ENCODE assay signal across 8 cellular contexts in the genomic region with DNA sequence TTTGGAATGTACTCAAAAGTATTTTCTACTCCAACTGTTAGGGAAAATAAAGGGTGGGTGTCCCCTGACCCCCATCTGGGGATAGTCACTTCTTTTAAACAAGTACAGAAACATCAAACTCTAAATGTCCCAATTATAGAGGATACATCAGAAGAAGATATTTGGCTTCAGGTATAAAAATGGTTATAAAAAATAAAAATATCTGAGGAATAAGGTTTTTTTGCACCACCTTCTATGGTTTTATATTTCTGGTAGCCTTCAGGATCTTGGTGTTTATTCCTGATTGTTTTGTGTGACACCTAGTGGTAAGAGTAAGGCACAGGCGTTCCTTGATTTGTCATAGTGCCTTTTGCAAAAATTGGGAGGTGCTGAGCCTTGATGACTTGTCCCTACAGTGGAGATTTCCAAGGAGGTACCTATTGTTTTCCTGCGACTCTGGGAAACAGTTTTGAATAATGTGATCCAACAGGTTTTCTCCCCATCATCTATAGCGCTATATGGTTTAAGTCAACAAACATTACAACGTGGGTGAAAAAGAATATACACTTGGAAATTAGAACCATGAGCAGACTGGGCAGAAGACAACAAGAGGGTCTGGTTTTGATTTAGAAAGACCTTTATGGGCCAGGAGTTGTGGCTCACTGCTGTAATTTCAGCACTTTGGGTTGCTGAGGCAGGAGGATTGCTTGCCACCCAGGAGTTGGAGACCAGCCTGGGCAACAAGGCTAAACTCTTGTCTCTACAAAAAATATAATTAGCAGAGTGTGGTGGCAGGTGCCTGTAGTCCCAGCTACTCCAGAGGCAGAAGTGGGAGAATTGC. TPM values are rescaled to one million over a fixed set of nuclear protein-coding genes. Genes with fewer than 3 reads are reported as not detected.
DNase-seq lines count a peak whose midpoint lies in the region; ATAC-seq and TF ChIP-seq lines count a peak whose summit lies in the region.

No MANE protein-coding gene starts in this region.

- in situ Hi-C loops in brain microvascular endothelial cell (cut with HindIII; ENCODE audit: low pct_ligation_motif_present, low sequenced_read_pairs): loop anchor here (25.0 kb wide), 1 partner anchor 320 kb away; no protein-coding TSS in a partner anchor

- BruUV-seq in Caco-2 (replicated peaks; lab: Mats Ljungman, UMichigan): no TSS peak

- H3K27me3 ChIP-seq in Caco-2 (replicated peaks; ENCODE audit: control insufficient read depth, insufficient read depth, low read length) (no peaks in the 10 kb centered on the region; the same call in 1 of the 2 replicates), brain microvascular endothelial cell (replicated peaks) (no peaks in the 10 kb centered on the region), right lobe of liver (no peaks in the 10 kb centered on the region), vagina (no peaks in the 10 kb centered on the region)

- TF ChIP-seq CTCF in Caco-2 (IDR thresholded peaks at IDR 0.05; ENCODE audit: insufficient read depth in 1 of 2, low read depth in 1 of 2, low read length in 1 of 2, severe bottlenecking in 1 of 2, unreplicated experiment in 1 of 2): peak; percentile 71 to 80
- TF ChIP-seq CTCF in brain microvascular endothelial cell (IDR thresholded peaks at IDR 0.05; ENCODE audit: low read depth, low read length, missing control alignments): peak; percentile 78
- peak; percentile 82 to 89 (median 84) for TF ChIP-seq CTCF in right lobe of liver (IDR thresholded peaks at IDR 0.05)
- peak; percentile 58 to 90 (median 85) for TF ChIP-seq CTCF in vagina (IDR thresholded peaks at IDR 0.05)

- CTCF ChIA-PET in Caco-2 (lab: Charles Lee) (no interaction called here), HEK293T (lab: Yijun Ruan, JAX) (interaction anchor here (2.3 kb wide), 1 partner anchor 266 kb away, joined by 6 read pairs; no protein-coding TSS in a partner anchor)

- no peaks in the 10 kb centered on the region for H3K9me3 Mint-ChIP-seq in Caco-2 (ENCODE audit: unreplicated experiment)

- H3K4me1 Mint-ChIP-seq in Caco-2 (ENCODE audit: low read depth, unreplicated experiment): peaks cover 9% of the 10 kb centered on the region

- ATAC-seq in right lobe of liver: peak in 2 of 4 donors; percentile 7 to 10
- no peak for ATAC-seq in HG03280 (IDR thresholded peaks at IDR 0.05; ENCODE audit: unreplicated experiment)

- peaks cover 29% of the 10 kb centered on the region for H3K36me3 Mint-ChIP-seq in Caco-2 (ENCODE audit: insufficient read depth, unreplicated experiment)

- no peak overlapping the region for H3K27ac Mint-ChIP-seq in Caco-2 (ENCODE audit: unreplicated experiment)

- H3K4me1 ChIP-seq in Caco-2 (peaks cover 13% of the 10 kb centered on the region), right lobe of liver (peaks cover 0 to 13% (median 2%) of the 10 kb centered on the region in 4 donors), vagina (peaks cover 37% of the 10 kb centered on the region)

- no peak for TF ChIP-seq POLR2A in right lobe of liver (IDR thresholded peaks at IDR 0.05)
- no peak for TF ChIP-seq POLR2A in vagina (IDR thresholded peaks at IDR 0.05)

- POLR2A ChIA-PET in Caco-2 (lab: Charles Lee): no interaction called here
- POLR2A ChIA-PET in HEK293T (lab: Yijun Ruan, JAX): no interaction called here

- H3K36me3 ChIP-seq in Caco-2 (ENCODE audit: control insufficient read depth, insufficient read depth, low read length) (peaks cover 3% of the 10 kb centered on the region; the same call in 1 of the 2 replicates), brain microvascular endothelial cell (replicated peaks) (peaks cover 18% of the 10 kb centered on the region), right lobe of liver (peaks cover 0 to 17% (median 15%) of the 10 kb centered on the region in 4 donors), vagina (peaks cover 6 to 16% of the 10 kb centered on the region in 2 donors)

- no peak overlapping the region for H3K4me3 Mint-ChIP-seq in Caco-2 (ENCODE audit: unreplicated experiment)

- H3K27me3 Mint-ChIP-seq in Caco-2 (ENCODE audit: insufficient read depth, unreplicated experiment): no peaks in the 10 kb centered on the region

- 23% methylated on average over 4 of the region's 4 CpGs for WGBS in right lobe of liver (ENCODE audit: insufficient coverage, low coverage, low lambda C conversion rate, missing lambda C conversion rate)

- H3K4me3 ChIP-seq in Caco-2 (ENCODE audit: low read depth, low read length) (no peak overlapping the region), brain microvascular endothelial cell (ENCODE audit: low read depth, low read length) (no peak overlapping the region), right lobe of liver (no peak overlapping the region), vagina (no peak overlapping the region)

- H3K9me3 ChIP-seq in Caco-2: no peaks in the 10 kb centered on the region
- no peaks in the 10 kb centered on the region for H3K9me3 ChIP-seq in right lobe of liver
- no peaks in the 10 kb centered on the region for H3K9me3 ChIP-seq in vagina

- no peak overlapping the region for H3K27ac ChIP-seq in brain microvascular endothelial cell
- H3K27ac ChIP-seq in right lobe of liver: no peak overlapping the region
- H3K27ac ChIP-seq in vagina: peak overlapping the region; percentile 100

- DNase-seq in Caco-2: peak in 1 of 2 experiments; percentile 44
- DNase-seq in HEK293T (ENCODE audit: extremely low spot score): peak; percentile 62
- DNase-seq in NCI-H748 (lab: John Stamatoyannopoulos, UW; ENCODE audit: unreplicated experiment): peak; percentile 77
- DNase-seq in brain microvascular endothelial cell: peak; percentile 49
- DNase-seq in right lobe of liver: no peak
- no peak for DNase-seq in vagina (ENCODE audit: extremely low spot score in 2 of 2)
- no peak for DNase-seq in activated T-cell treated with anti-CD3 and anti-CD28 coated beads, Interleukin-2, amount 50 U/mL, for 1 hour

- intact Hi-C loops in Caco-2 (cut with micrococcal nuclease; ENCODE audit: unreplicated experiment): loop anchor here (1.0 to 10.0 kb wide), 3 partner anchors 178 to 282 kb away; a partner anchor contains a TSS
- intact Hi-C loops in right lobe of liver (cut with DNase I): no loop called here
- intact Hi-C loops in vagina (cut with DNase I): loop anchor here (5.0 kb wide), 2 partner anchors 190 to 285 kb away; a partner anchor contains a TSS

TF ChIP-seq in HEK293T, 16 proteins besides CTCF, POLR2A, EP300 and RAD21:
- no peak for TF ChIP-seq ARNT (IDR thresholded peaks at IDR 0.05)
- no peak for TF ChIP-seq SUZ12 (IDR thresholded peaks at IDR 0.05)
- TF ChIP-seq ELF4 (IDR thresholded peaks at IDR 0.05): no peak
- TF ChIP-seq ZNF384 (IDR thresholded peaks at IDR 0.05): no peak
- no peak for TF ChIP-seq TARDBP (IDR thresholded peaks at IDR 0.05)
- no peak for TF ChIP-seq SP1 (IDR thresholded peaks at IDR 0.05)
- no peak for TF ChIP-seq FOXA1 (IDR thresholded peaks at IDR 0.05)
- TF ChIP-seq L3MBTL2 (conservative IDR thresholded peaks at IDR 0.05): no peak
- no peak for TF ChIP-seq LEF1 (IDR thresholded peaks at IDR 0.05; ENCODE audit: borderline replicate concordance)
- TF ChIP-seq, protein P1, sequence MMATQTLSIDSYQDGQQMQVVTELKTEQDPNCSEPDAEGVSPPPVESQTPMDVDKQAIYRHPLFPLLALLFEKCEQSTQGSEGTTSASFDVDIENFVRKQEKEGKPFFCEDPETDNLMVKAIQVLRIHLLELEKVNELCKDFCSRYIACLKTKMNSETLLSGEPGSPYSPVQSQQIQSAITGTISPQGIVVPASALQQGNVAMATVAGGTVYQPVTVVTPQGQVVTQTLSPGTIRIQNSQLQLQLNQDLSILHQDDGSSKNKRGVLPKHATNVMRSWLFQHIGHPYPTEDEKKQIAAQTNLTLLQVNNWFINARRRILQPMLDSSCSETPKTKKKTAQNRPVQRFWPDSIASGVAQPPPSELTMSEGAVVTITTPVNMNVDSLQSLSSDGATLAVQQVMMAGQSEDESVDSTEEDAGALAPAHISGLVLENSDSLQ (IDR thresholded peaks at IDR 0.05): no peak
- no peak for TF ChIP-seq FOXK2 (IDR thresholded peaks at IDR 0.05)
- TF ChIP-seq CTBP1 (IDR thresholded peaks at IDR 0.05; ENCODE audit: borderline replicate concordance): no peak
- TF ChIP-seq HDGF (IDR thresholded peaks at IDR 0.05; ENCODE audit: borderline replicate concordance): no peak
- TF ChIP-seq FOXM1 (IDR thresholded peaks at IDR 0.05; ENCODE audit: borderline replicate concordance): no peak
- no peak for TF ChIP-seq NFRKB (IDR thresholded peaks at IDR 0.05)
- no peak for TF ChIP-seq BHLHE40 (IDR thresholded peaks at IDR 0.05; ENCODE audit: borderline replicate concordance)

RNA-seq across cellular contexts. Expression of a gene that starts 2.5 kb away (rescaled TPM):
- total RNA-seq in Caco-2 (2022) (33.4 and 39.9 TPM in 2 replicates), right lobe of liver (100 to 1,000 TPM in 3 of 6 experiments, 10 to 100 TPM in 3; 84.8 to 140 (median 106) TPM), vagina (1,179 TPM)

Comparison
In these comparisons a context has a peak if more than half of its experiments do, and no peak if none do; other contexts are left out.
1. DNase-seq: peak in HEK293T (single experiment), NCI-H748 (single experiment) and brain microvascular endothelial cell (single experiment); none in right lobe of liver (0 of 3), vagina (0 of 2) and activated T-cell treated with anti-CD3 and anti-CD28 coated beads, Interleukin-2, amount 50 U/mL, for 1 hour (single experiment).
2. intact Hi-C loops: an anchor here in Caco-2 (1.0 to 10.0 kb wide) and vagina (5.0 kb wide); none called in right lobe of liver.
3. Peak in every context shown above with its lines, with median percentiles within 50 percentile points of each other: CTCF ChIP-seq.